ENCODE assay signal across 10 cellular contexts in genomic region chr4:185656467-185656890, GRCh38.
DNase-seq lines count a peak whose midpoint lies in the region; TF ChIP-seq lines count a peak whose summit lies in the region.
"Had no signal": no experiment of that assay in that cellular context is flagged by ENCODE, and none has a peak within 500 bp of the region (broad histone marks: within the 10 kb centered on the region; RNA-seq: fewer than 3 reads in every experiment).

No MANE protein-coding gene starts in this region.

- peak overlapping the region in 1 of 2 donors; percentile 8 for H3K9ac ChIP-seq in colonic mucosa (ENCODE audit: low read depth in 2 of 2, low read length in 2 of 2)

- H3K4me1 ChIP-seq in colonic mucosa: no peaks in the 10 kb centered on the region

- H3K27ac ChIP-seq in colonic mucosa: peak overlapping the region; percentile 13

- DNase-seq in H7 (peak; percentile 41), colonic mucosa (no peak), left kidney (ENCODE audit: low read depth, low spot score) (peak; percentile 16), smooth muscle cell of the brain vasculature (ENCODE audit: low read depth, low spot score) (peak; percentile 31), T-helper 2 cell (no peak), SHP77 treated with DMSO at 0.1 percent for 48 hours (lab: John Stamatoyannopoulos, UW) (no peak), NCI-H1105 treated with DMSO at 0.1 percent for 48 hours (lab: John Stamatoyannopoulos, UW) (no peak)
- no peak for DNase-seq in activated CD4-positive, alpha-beta T cell treated with anti-CD3 and anti-CD28 coated beads for 1 hour
- DNase-seq: GF-D8, KG1 had no signal

- intact Hi-C loops in colonic mucosa (cut with DNase I): no loop called here

- TF ChIP-seq CTCF in colonic mucosa (IDR thresholded peaks at IDR 0.05): no peak

- no peaks in the 10 kb centered on the region; the same call in 1 of the 2 replicates for H3K36me3 ChIP-seq in H7 (replicated peaks; ENCODE audit: control insufficient read depth, insufficient read depth, low read length)
- no peaks in the 10 kb centered on the region for H3K36me3 ChIP-seq in colonic mucosa

- no peak overlapping the region for H3K4me3 ChIP-seq in H7 (ENCODE audit: insufficient read depth, low read depth, low read length)
- peak overlapping the region; percentile 19 for H3K4me3 ChIP-seq in colonic mucosa

- no peaks in the 10 kb centered on the region for H3K9me3 ChIP-seq in colonic mucosa

- H3K27me3 ChIP-seq in H7 (ENCODE audit: control insufficient read depth, insufficient read depth, low read length) (no peaks in the 10 kb centered on the region), colonic mucosa (no peaks in the 10 kb centered on the region)

Comparison
In these comparisons a context has a peak if more than half of its experiments do, and no peak if none do; other contexts are left out.
1. DNase-seq: peak in H7 (single experiment), left kidney (single experiment) and smooth muscle cell of the brain vasculature (single experiment); none in colonic mucosa (single experiment), T-helper 2 cell (0 of 5), SHP77 treated with DMSO at 0.1 percent for 48 hours (single experiment), NCI-H1105 treated with DMSO at 0.1 percent for 48 hours (single experiment) and activated CD4-positive, alpha-beta T cell treated with anti-CD3 and anti-CD28 coated beads for 1 hour (single experiment).